1 cellular context compared by ENCODE assay signal in genomic region chr5:114361724-114362196, GRCh38.
TF ChIP-seq lines count a peak whose summit lies in the region.

Gene KCNN2, plus strand, starts transcription at chr5:114362070. Its CDS starts 70 bp downstream, at chr5:114362140.

TF ChIP-seq in IMR-90, 13 proteins besides CTCF, POLR2A, EP300 and RAD21 (continued from another document):
- TF ChIP-seq ELK1 (IDR thresholded peaks at IDR 0.05; ENCODE audit: borderline replicate concordance, low read depth, low read length) (no peak), SMC3 (IDR thresholded peaks at IDR 0.05; ENCODE audit: low read depth, low read length) (no peak), MXI1 (IDR thresholded peaks at IDR 0.05; ENCODE audit: borderline replicate concordance, low read depth, low read length) (no peak), BHLHE40 (IDR thresholded peaks at IDR 0.05; ENCODE audit: low read depth, low read length) (no peak), RFX5 (IDR thresholded peaks at IDR 0.05; ENCODE audit: low read depth, low read length) (no peak), FOS (IDR thresholded peaks at IDR 0.05; ENCODE audit: low read depth, low read length) (no peak)
